Comparison of ENCODE assay signal across 1 cellular context in the genomic region with DNA sequence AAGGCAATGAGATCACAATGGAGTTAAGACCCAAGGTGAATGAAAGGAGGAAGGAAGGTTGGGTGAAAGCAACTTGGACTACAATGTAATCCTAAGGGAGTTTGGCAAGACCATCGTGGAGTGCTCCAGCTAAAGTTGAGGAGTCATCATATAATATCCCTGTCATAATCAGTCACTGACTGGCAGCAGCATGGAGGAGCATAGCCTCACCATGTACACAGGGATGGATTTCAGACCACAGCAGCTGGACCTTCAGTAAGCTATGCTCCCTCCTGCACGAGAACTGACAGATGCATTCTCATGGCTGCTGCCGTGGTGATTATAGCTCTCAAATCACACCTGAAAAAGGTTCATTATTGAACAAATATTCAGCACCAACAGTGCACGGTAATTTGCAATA.
A peak's percentile ranks its signal among the peaks of the same experiment; 100 is the strongest.
TF ChIP-seq lines count a peak whose summit lies in the region.

No MANE protein-coding gene starts in this region.

TF ChIP-seq in K562, 482 proteins besides CTCF, POLR2A, EP300 and RAD21:
- TF ChIP-seq ZNF316 (IDR thresholded peaks at IDR 0.05) = 0 out of 2 replicates have a peak, but pooled peaks have one; percentile 5
- TF ChIP-seq, protein P1, sequence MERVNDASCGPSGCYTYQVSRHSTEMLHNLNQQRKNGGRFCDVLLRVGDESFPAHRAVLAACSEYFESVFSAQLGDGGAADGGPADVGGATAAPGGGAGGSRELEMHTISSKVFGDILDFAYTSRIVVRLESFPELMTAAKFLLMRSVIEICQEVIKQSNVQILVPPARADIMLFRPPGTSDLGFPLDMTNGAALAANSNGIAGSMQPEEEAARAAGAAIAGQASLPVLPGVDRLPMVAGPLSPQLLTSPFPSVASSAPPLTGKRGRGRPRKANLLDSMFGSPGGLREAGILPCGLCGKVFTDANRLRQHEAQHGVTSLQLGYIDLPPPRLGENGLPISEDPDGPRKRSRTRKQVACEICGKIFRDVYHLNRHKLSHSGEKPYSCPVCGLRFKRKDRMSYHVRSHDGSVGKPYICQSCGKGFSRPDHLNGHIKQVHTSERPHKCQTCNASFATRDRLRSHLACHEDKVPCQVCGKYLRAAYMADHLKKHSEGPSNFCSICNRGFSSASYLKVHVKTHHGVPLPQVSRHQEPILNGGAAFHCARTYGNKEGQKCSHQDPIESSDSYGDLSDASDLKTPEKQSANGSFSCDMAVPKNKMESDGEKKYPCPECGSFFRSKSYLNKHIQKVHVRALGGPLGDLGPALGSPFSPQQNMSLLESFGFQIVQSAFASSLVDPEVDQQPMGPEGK (CRISPR knock-in tag; IDR thresholded peaks at IDR 0.05; ENCODE audit: borderline replicate concordance) = no peak
